Comparison of ENCODE assay signal across 27 cellular contexts in genomic region chr1:231177226-231177625, GRCh38. TPM values are rescaled to one million over a fixed set of nuclear protein-coding genes. Genes with fewer than 3 reads are reported as not detected.
"Had no signal": no experiment of that assay in that cellular context is flagged by ENCODE, and none has a peak within 500 bp of the region (broad histone marks: within the 10 kb centered on the region; RNA-seq: fewer than 3 reads in every experiment).

No MANE protein-coding gene starts in this region.

- H3K27ac ChIP-seq: epithelial cell of prostate, esophagus squamous epithelium, gastrocnemius medialis, heart right ventricle, left lung, lower lobe of right lung had no signal

- H3K4me3 Mint-ChIP-seq: dendritic cell treated with granulocyte-macrophage colony-stimulating factor and Interleukin-4, amounts not matched to agents 40 ng/mL and 50 ng/mL, for 4 days; effector memory CD8-positive, alpha-beta T cell; endodermal cell; mesothelial cell of epicardium; naive B cell; naive thymus-derived CD8-positive, alpha-beta T cell had no signal

- H3K4me1 ChIP-seq: gastrocnemius medialis, heart right ventricle, left lung, lower lobe of right lung had no signal

- H3K9me3 ChIP-seq: gastrocnemius medialis, lower lobe of right lung, mucosa of descending colon had no signal

- H3K36me3 ChIP-seq: esophagus squamous epithelium, gastrocnemius medialis, heart right ventricle, left lung, lower lobe of right lung had no signal

- DNase-seq: cortex of kidney; effector CD8-positive, alpha-beta T cell; effector memory CD8-positive, alpha-beta T cell; endodermal cell; erythroblast; esophagus squamous epithelium; foreskin fibroblast; gastrocnemius medialis; glutamatergic neuron; head of caudate nucleus; heart right ventricle; hippocampal formation; left cardiac atrium; left lung; left ventricle myocardium superior; lower lobe of right lung; mesenchymal stem cell; mucosa of descending colon; naive B cell; naive thymus-derived CD8-positive, alpha-beta T cell had no signal

- H3K4me3 ChIP-seq: esophagus squamous epithelium, gastrocnemius medialis, heart right ventricle, left lung, lower lobe of right lung, mucosa of descending colon had no signal

- H3K27ac Mint-ChIP-seq: dendritic cell treated with granulocyte-macrophage colony-stimulating factor and Interleukin-4, amounts not matched to agents 40 ng/mL and 50 ng/mL, for 4 days; effector memory CD8-positive, alpha-beta T cell; endodermal cell; mesothelial cell of epicardium; naive B cell; naive thymus-derived CD8-positive, alpha-beta T cell had no signal

- H3K4me1 Mint-ChIP-seq: mesothelial cell of epicardium; naive B cell; naive thymus-derived CD8-positive, alpha-beta T cell had no signal

- H3K9me3 Mint-ChIP-seq: dendritic cell treated with granulocyte-macrophage colony-stimulating factor and Interleukin-4, amounts not matched to agents 40 ng/mL and 50 ng/mL, for 4 days; effector memory CD8-positive, alpha-beta T cell; mesothelial cell of epicardium had no signal

- H3K36me3 Mint-ChIP-seq: mesothelial cell of epicardium, naive B cell had no signal

RNA-seq across cellular contexts. Expression of gene TRIM67, which starts 15.4 kb away (rescaled TPM):
- total RNA-seq: dermis microvascular lymphatic vessel endothelial cell; esophagus mucosa; esophagus squamous epithelium; gastrocnemius medialis; left ventricle myocardium superior; lower lobe of right lung; lung microvascular endothelial cell; myocyte; naive thymus-derived CD8-positive, alpha-beta T cell had no signal
